Comparison of ENCODE assay signal across 20 cellular contexts in genomic region chr5:113425909-113426308, GRCh38. TPM values are rescaled to one million over a fixed set of nuclear protein-coding genes. Genes with fewer than 3 reads are reported as not detected.
DNase-seq lines count a peak whose midpoint lies in the region; ATAC-seq, FAIRE-seq and TF ChIP-seq lines count a peak whose summit lies in the region.
"Had no signal": no experiment of that assay in that cellular context is flagged by ENCODE, and none has a peak within 500 bp of the region (broad histone marks: within the 10 kb centered on the region; RNA-seq: fewer than 3 reads in every experiment).

No MANE protein-coding gene starts in this region.

- H3K36me3 Mint-ChIP-seq in glutamatergic neuron (ENCODE audit: unreplicated experiment) (peaks cover 6% of the 10 kb centered on the region), endothelial cell (ENCODE audit: low read depth, unreplicated experiment) (no peaks in the 10 kb centered on the region)
- H3K36me3 Mint-ChIP-seq: IgD-negative memory B cell had no signal

- H3K4me1 Mint-ChIP-seq in glutamatergic neuron (ENCODE audit: low read depth, unreplicated experiment) = peaks cover 47% of the 10 kb centered on the region
- peaks cover 4% of the 10 kb centered on the region for H3K4me1 Mint-ChIP-seq in endothelial cell (ENCODE audit: unreplicated experiment)
- H3K4me1 Mint-ChIP-seq: GM23338, IgD-negative memory B cell had no signal

- ATAC-seq in left ventricle myocardium superior = peak; percentile 23
- ATAC-seq: A549, GM23338, PC-3 had no signal

- H3K27me3 ChIP-seq in right atrium auricular region (no peaks in the 10 kb centered on the region), bronchial epithelial cell (ENCODE audit: control insufficient read depth, insufficient read depth, low read length) (no peaks in the 10 kb centered on the region)

- intact Hi-C loops in left ventricle myocardium superior (cut with micrococcal nuclease) = loop anchor here (1.0 kb wide), 1 partner anchor 29 kb away; no protein-coding TSS in a partner anchor

- no peak overlapping the region for H3K4me3 ChIP-seq in right atrium auricular region
- no peak overlapping the region for H3K4me3 ChIP-seq in bronchial epithelial cell (ENCODE audit: low read depth, low read length)
- H3K4me3 ChIP-seq: A549, GM23338 had no signal

- no peaks in the 10 kb centered on the region for H3K4me1 ChIP-seq in right atrium auricular region
- H3K4me1 ChIP-seq: A549 had no signal

- H3K36me3 ChIP-seq in right atrium auricular region (no peaks in the 10 kb centered on the region), bronchial epithelial cell (ENCODE audit: control insufficient read depth, insufficient read depth, low read length) (no peaks in the 10 kb centered on the region)

- H3K27ac Mint-ChIP-seq in glutamatergic neuron (ENCODE audit: unreplicated experiment) (no peak overlapping the region), endothelial cell (ENCODE audit: unreplicated experiment) (no peak overlapping the region)
- H3K27ac Mint-ChIP-seq: GM23338, IgD-negative memory B cell had no signal

- FAIRE-seq in bronchial epithelial cell (lab: Jason Lieb, UNC) = no peak
- FAIRE-seq: A549, HTR-8/SVneo had no signal

- no peak overlapping the region for H3K27ac ChIP-seq in right atrium auricular region
- H3K27ac ChIP-seq: A549, C4-2B, HL-60 had no signal

- no peak for DNase-seq in left ventricle myocardium superior
- no peak for DNase-seq in right atrium auricular region (ENCODE audit: low spot score)
- DNase-seq in bronchial epithelial cell (ENCODE audit: low read depth) = peak; percentile 10
- no peak for DNase-seq in glutamatergic neuron
- no peak for DNase-seq in NCI-H345 (lab: John Stamatoyannopoulos, UW)
- DNase-seq in endothelial cell (ENCODE audit: low spot score) = no peak
- no peak for DNase-seq in NCI-H146 treated with DMSO at 0.1 percent for 48 hours (lab: John Stamatoyannopoulos, UW; ENCODE audit: unreplicated experiment)
- DNase-seq: DMS153, Kasumi-1, NCI-H1105 treated with DMSO at 0.1 percent for 48 hours, NCI-H187, NCI-H510A treated with DMSO at 0.1 percent for 48 hours, NCI-H82, PC-3 had no signal

- no peak for TF ChIP-seq CTCF in right atrium auricular region (IDR thresholded peaks at IDR 0.05)
- TF ChIP-seq CTCF in bronchial epithelial cell (IDR thresholded peaks at IDR 0.05; ENCODE audit: insufficient read depth, low read length, severe bottlenecking) = no peak
- no peak for TF ChIP-seq CTCF in glutamatergic neuron (IDR thresholded peaks at IDR 0.05; ENCODE audit: partially characterized antibody, unreplicated experiment)
- TF ChIP-seq CTCF in endothelial cell (IDR thresholded peaks at IDR 0.05; ENCODE audit: unreplicated experiment) = no peak

- H3K9me3 Mint-ChIP-seq in glutamatergic neuron (ENCODE audit: unreplicated experiment) (peaks cover 11% of the 10 kb centered on the region), endothelial cell (ENCODE audit: unreplicated experiment) (no peaks in the 10 kb centered on the region)
- H3K9me3 Mint-ChIP-seq: GM23338, IgD-negative memory B cell had no signal

- H3K4me3 Mint-ChIP-seq in glutamatergic neuron (ENCODE audit: unreplicated experiment) (peak overlapping the region; percentile 7), endothelial cell (ENCODE audit: unreplicated experiment) (no peak overlapping the region)
- H3K4me3 Mint-ChIP-seq: GM23338, IgD-negative memory B cell had no signal

- H3K27me3 Mint-ChIP-seq in glutamatergic neuron (ENCODE audit: unreplicated experiment) (peaks cover 8% of the 10 kb centered on the region), endothelial cell (ENCODE audit: unreplicated experiment) (peaks cover 1% of the 10 kb centered on the region)

- no peaks in the 10 kb centered on the region for H3K9me3 ChIP-seq in right atrium auricular region
- H3K9me3 ChIP-seq: A549 had no signal

RNA-seq across cellular contexts. Expression of gene TSSK1B, which starts 8.9 kb away (rescaled TPM):
- not detected for total RNA-seq in left ventricle myocardium superior
- total RNA-seq in right atrium auricular region = not detected
- total RNA-seq in bronchial epithelial cell = 0.26 TPM in 2 replicates
- 0.54 TPM for total RNA-seq in glutamatergic neuron (ENCODE audit: unreplicated experiment)
- total RNA-seq in endothelial cell (ENCODE audit: unreplicated experiment) = not detected
